Comparison of ENCODE assay signal across 8 cellular contexts in genomic region chr1:214551436-214552173, GRCh38. TPM values are rescaled to one million over a fixed set of nuclear protein-coding genes. Genes with fewer than 3 reads are reported as not detected.
DNase-seq lines count a peak whose midpoint lies in the region; ATAC-seq lines count a peak whose summit lies in the region.

PTPN14 (minus strand) TSS chr1:214551602; CDS start chr1:214464803, 86,799 bp downstream.

- DNase-seq in NCI-H2196 (lab: John Stamatoyannopoulos, UW; ENCODE audit: unreplicated experiment) (peak; percentile 52), NCI-H2196 treated with DMSO at 0.1 percent for 48 hours (lab: John Stamatoyannopoulos, UW; ENCODE audit: unreplicated experiment) (no peak), SK-N-DZ (ENCODE audit: low spot score) (peak; percentile 47), dermis microvascular lymphatic vessel endothelial cell (ENCODE audit: low read depth in 2 of 2) (peak; percentile 72 to 95), left colon (peak; percentile 78 to 79)
- DNase-seq in stimulated activated CD8-positive, alpha-beta memory T cell treated with anti-CD3 and anti-CD28 coated beads, Interleukin-4, amount 100 ng/mL, for 48 hours = peak; percentile 34

- ATAC-seq in HG02759 (IDR thresholded peaks at IDR 0.05; ENCODE audit: unreplicated experiment) (peak; percentile 59), left colon (peak; percentile 89), GM21515 (IDR thresholded peaks at IDR 0.05; ENCODE audit: unreplicated experiment) (no peak)

- intact Hi-C loops in left colon (cut with DNase I, micrococcal nuclease) = no loop called here

RNA-seq across cellular contexts. Expression of gene PTPN14, which starts in this region (rescaled TPM):
- polyA plus RNA-seq in SK-N-DZ (2014; cell fraction: cytosol; rRNA removed) = 0.41 and 0.59 TPM in 2 replicates
- polyA plus RNA-seq in SK-N-DZ (2014; cell fraction: nucleus; rRNA removed) = 0.15 and 0.37 TPM in 2 replicates
- total RNA-seq in dermis microvascular lymphatic vessel endothelial cell (54.3 and 61.8 TPM in 2 replicates), left colon (1 to 10 TPM; 6.8 TPM)
